Comparison of ENCODE assay signal across 1 cellular context in the genomic region with DNA sequence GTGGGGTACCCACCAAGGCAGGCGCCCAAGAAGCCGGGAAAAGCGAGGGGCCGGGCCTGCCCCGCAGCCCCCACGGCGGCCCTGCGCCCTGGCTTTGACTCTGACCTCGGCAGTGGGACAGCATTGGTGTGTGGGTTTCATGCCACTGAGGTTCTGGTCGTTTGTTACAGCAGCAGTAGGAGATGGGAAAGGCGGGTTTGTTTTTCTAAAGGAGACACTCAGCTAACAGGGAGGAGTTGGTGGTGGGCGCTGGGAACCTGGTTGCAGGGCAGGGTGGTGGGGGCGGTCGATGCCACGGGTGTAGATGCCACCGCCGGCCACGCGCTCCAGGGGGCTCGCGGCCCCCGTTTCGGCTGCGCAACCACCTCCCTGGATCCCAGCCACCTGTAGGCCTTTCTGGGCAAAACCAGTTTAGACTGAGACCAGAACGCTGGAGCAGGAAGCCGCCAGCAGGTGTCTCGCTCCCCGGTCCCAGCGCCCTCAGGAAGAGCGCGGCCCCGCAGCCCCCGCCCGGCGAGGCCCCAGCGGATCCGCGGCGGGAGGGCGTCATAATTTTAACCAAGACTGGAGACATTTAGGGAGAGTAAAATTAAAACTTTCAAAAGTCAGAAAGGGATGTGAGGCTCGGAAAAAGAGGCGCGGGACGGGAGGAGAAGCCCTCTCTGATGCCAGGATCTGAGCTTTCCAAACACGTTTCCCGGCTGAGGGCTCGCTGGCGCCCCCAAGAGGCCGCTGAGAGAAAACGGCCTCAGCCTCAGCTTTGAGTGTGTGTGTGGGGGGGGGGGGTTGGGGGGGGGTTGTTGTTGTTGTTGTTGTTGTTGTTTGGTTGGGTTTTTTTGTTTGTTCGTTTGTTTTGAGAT.
A peak's percentile ranks its signal among the peaks of the same experiment; 100 is the strongest.
TF ChIP-seq lines count a peak whose summit lies in the region.

No MANE protein-coding gene starts in this region.

TF ChIP-seq in K562, 482 proteins besides CTCF, POLR2A, EP300 and RAD21 (continued from another document and continues in another):
- TF ChIP-seq, protein P1, sequence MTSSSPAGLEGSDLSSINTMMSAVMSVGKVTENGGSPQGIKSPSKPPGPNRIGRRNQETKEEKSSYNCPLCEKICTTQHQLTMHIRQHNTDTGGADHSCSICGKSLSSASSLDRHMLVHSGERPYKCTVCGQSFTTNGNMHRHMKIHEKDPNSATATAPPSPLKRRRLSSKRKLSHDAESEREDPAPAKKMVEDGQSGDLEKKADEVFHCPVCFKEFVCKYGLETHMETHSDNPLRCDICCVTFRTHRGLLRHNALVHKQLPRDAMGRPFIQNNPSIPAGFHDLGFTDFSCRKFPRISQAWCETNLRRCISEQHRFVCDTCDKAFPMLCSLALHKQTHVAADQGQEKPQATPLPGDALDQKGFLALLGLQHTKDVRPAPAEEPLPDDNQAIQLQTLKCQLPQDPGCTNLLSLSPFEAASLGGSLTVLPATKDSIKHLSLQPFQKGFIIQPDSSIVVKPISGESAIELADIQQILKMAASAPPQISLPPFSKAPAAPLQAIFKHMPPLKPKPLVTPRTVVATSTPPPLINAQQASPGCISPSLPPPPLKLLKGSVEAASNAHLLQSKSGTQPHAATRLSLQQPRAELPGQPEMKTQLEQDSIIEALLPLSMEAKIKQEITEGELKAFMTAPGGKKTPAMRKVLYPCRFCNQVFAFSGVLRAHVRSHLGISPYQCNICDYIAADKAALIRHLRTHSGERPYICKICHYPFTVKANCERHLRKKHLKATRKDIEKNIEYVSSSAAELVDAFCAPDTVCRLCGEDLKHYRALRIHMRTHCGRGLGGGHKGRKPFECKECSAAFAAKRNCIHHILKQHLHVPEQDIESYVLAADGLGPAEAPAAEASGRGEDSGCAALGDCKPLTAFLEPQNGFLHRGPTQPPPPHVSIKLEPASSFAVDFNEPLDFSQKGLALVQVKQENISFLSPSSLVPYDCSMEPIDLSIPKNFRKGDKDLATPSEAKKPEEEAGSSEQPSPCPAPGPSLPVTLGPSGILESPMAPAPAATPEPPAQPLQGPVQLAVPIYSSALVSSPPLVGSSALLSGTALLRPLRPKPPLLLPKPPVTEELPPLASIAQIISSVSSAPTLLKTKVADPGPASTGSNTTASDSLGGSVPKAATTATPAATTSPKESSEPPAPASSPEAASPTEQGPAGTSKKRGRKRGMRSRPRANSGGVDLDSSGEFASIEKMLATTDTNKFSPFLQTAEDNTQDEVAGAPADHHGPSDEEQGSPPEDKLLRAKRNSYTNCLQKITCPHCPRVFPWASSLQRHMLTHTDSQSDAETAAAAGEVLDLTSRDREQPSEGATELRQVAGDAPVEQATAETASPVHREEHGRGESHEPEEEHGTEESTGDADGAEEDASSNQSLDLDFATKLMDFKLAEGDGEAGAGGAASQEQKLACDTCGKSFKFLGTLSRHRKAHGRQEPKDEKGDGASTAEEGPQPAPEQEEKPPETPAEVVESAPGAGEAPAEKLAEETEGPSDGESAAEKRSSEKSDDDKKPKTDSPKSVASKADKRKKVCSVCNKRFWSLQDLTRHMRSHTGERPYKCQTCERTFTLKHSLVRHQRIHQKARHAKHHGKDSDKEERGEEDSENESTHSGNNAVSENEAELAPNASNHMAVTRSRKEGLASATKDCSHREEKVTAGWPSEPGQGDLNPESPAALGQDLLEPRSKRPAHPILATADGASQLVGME (CRISPR knock-in tag; IDR thresholded peaks at IDR 0.05), result 0 out of 2 replicates have a peak, but pooled peaks have one; percentile 34
- TF ChIP-seq HDGF (IDR thresholded peaks at IDR 0.05), result no peak
- no peak for TF ChIP-seq NFRKB (IDR thresholded peaks at IDR 0.05; ENCODE audit: low read depth)
- TF ChIP-seq, protein P2, sequence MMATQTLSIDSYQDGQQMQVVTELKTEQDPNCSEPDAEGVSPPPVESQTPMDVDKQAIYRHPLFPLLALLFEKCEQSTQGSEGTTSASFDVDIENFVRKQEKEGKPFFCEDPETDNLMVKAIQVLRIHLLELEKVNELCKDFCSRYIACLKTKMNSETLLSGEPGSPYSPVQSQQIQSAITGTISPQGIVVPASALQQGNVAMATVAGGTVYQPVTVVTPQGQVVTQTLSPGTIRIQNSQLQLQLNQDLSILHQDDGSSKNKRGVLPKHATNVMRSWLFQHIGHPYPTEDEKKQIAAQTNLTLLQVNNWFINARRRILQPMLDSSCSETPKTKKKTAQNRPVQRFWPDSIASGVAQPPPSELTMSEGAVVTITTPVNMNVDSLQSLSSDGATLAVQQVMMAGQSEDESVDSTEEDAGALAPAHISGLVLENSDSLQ (IDR thresholded peaks at IDR 0.05), result no peak
- TF ChIP-seq, protein P3, sequence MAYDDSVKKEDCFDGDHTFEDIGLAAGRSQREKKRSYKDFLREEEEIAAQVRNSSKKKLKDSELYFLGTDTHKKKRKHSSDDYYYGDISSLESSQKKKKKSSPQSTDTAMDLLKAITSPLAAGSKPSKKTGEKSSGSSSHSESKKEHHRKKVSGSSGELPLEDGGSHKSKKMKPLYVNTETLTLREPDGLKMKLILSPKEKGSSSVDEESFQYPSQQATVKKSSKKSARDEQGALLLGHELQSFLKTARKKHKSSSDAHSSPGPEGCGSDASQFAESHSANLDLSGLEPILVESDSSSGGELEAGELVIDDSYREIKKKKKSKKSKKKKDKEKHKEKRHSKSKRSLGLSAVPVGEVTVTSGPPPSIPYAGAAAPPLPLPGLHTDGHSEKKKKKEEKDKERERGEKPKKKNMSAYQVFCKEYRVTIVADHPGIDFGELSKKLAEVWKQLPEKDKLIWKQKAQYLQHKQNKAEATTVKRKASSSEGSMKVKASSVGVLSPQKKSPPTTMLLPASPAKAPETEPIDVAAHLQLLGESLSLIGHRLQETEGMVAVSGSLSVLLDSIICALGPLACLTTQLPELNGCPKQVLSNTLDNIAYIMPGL (CRISPR knock-in tag; IDR thresholded peaks at IDR 0.05), result 0 out of 2 replicates have a peak, but pooled peaks have one; percentile 44
- no peak for TF ChIP-seq HDAC6 (IDR thresholded peaks at IDR 0.05; ENCODE audit: low read depth, low read length)
- TF ChIP-seq SRSF3 (IDR thresholded peaks at IDR 0.05; ENCODE audit: insufficient read depth, low read length), result no peak
- no peak for TF ChIP-seq MECOM (CRISPR knock-in tag; IDR thresholded peaks at IDR 0.05)
- TF ChIP-seq, protein P4, sequence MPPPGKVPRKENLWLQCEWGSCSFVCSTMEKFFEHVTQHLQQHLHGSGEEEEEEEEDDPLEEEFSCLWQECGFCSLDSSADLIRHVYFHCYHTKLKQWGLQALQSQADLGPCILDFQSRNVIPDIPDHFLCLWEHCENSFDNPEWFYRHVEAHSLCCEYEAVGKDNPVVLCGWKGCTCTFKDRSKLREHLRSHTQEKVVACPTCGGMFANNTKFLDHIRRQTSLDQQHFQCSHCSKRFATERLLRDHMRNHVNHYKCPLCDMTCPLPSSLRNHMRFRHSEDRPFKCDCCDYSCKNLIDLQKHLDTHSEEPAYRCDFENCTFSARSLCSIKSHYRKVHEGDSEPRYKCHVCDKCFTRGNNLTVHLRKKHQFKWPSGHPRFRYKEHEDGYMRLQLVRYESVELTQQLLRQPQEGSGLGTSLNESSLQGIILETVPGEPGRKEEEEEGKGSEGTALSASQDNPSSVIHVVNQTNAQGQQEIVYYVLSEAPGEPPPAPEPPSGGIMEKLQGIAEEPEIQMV (tag; conservative IDR thresholded peaks at IDR 0.05; ENCODE audit: low read depth), result no peak
- no peak for TF ChIP-seq SPI1 (IDR thresholded peaks at IDR 0.05; ENCODE audit: borderline replicate concordance, low read depth, low read length)
- no peak for TF ChIP-seq FOXK2 (conservative IDR thresholded peaks at IDR 0.05 in 1 of 2, IDR thresholded peaks at IDR 0.05 in 1 of 2; ENCODE audit: low read depth in 2 of 2)
- TF ChIP-seq, protein P5, sequence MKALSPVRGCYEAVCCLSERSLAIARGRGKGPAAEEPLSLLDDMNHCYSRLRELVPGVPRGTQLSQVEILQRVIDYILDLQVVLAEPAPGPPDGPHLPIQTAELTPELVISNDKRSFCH (CRISPR knock-in tag; IDR thresholded peaks at IDR 0.05), result no peak
- TF ChIP-seq, protein P5 (tag; IDR thresholded peaks at IDR 0.05), result no peak
- TF ChIP-seq CHCHD3 (CRISPR knock-in tag; IDR thresholded peaks at IDR 0.05), result no peak
- TF ChIP-seq, protein P6, sequence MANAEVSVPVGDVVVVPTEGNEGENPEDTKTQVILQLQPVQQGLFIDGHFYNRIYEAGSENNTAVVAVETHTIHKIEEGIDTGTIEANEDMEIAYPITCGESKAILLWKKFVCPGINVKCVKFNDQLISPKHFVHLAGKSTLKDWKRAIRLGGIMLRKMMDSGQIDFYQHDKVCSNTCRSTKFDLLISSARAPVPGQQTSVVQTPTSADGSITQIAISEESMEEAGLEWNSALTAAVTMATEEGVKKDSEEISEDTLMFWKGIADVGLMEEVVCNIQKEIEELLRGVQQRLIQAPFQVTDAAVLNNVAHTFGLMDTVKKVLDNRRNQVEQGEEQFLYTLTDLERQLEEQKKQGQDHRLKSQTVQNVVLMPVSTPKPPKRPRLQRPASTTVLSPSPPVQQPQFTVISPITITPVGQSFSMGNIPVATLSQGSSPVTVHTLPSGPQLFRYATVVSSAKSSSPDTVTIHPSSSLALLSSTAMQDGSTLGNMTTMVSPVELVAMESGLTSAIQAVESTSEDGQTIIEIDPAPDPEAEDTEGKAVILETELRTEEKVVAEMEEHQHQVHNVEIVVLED (CRISPR knock-in tag; IDR thresholded peaks at IDR 0.05), result no peak
- TF ChIP-seq EHMT2 (IDR thresholded peaks at IDR 0.05), result no peak
- TF ChIP-seq ARID2 (IDR thresholded peaks at IDR 0.05), result no peak
- peak; percentile 40 for TF ChIP-seq TAF1 (IDR thresholded peaks at IDR 0.05; ENCODE audit: control insufficient read depth, extremely low read depth, insufficient read depth, low read length, severe bottlenecking)
- no peak for TF ChIP-seq E2F3 (CRISPR knock-in tag; IDR thresholded peaks at IDR 0.05)
- TF ChIP-seq STAG1 (CRISPR knock-in tag; IDR thresholded peaks at IDR 0.05; ENCODE audit: borderline replicate concordance), result no peak
- TF ChIP-seq KLF6 (CRISPR knock-in tag; IDR thresholded peaks at IDR 0.05; ENCODE audit: borderline replicate concordance), result no peak
- TF ChIP-seq, protein P7, sequence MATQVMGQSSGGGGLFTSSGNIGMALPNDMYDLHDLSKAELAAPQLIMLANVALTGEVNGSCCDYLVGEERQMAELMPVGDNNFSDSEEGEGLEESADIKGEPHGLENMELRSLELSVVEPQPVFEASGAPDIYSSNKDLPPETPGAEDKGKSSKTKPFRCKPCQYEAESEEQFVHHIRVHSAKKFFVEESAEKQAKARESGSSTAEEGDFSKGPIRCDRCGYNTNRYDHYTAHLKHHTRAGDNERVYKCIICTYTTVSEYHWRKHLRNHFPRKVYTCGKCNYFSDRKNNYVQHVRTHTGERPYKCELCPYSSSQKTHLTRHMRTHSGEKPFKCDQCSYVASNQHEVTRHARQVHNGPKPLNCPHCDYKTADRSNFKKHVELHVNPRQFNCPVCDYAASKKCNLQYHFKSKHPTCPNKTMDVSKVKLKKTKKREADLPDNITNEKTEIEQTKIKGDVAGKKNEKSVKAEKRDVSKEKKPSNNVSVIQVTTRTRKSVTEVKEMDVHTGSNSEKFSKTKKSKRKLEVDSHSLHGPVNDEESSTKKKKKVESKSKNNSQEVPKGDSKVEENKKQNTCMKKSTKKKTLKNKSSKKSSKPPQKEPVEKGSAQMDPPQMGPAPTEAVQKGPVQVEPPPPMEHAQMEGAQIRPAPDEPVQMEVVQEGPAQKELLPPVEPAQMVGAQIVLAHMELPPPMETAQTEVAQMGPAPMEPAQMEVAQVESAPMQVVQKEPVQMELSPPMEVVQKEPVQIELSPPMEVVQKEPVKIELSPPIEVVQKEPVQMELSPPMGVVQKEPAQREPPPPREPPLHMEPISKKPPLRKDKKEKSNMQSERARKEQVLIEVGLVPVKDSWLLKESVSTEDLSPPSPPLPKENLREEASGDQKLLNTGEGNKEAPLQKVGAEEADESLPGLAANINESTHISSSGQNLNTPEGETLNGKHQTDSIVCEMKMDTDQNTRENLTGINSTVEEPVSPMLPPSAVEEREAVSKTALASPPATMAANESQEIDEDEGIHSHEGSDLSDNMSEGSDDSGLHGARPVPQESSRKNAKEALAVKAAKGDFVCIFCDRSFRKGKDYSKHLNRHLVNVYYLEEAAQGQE (CRISPR knock-in tag; IDR thresholded peaks at IDR 0.05; ENCODE audit: low read depth), result no peak
- TF ChIP-seq HDAC2 (IDR thresholded peaks at IDR 0.05), result no peak
- TF ChIP-seq ZNF764 (CRISPR knock-in tag; IDR thresholded peaks at IDR 0.05; ENCODE audit: low read depth), result 0 out of 2 replicates have a peak, but pooled peaks have one; percentile 11
- peak; percentile 63 for TF ChIP-seq ZFX (CRISPR knock-in tag; IDR thresholded peaks at IDR 0.05)
- no peak for TF ChIP-seq HIVEP1 (CRISPR knock-in tag; IDR thresholded peaks at IDR 0.05)
- TF ChIP-seq BHLHE40 (IDR thresholded peaks at IDR 0.05; ENCODE audit: low read length), result no peak
- TF ChIP-seq ARHGAP35 (IDR thresholded peaks at IDR 0.05; ENCODE audit: partially characterized antibody), result no peak
- no peak for TF ChIP-seq POU5F1 (IDR thresholded peaks at IDR 0.05; ENCODE audit: borderline replicate concordance, low read depth, low read length, partially characterized antibody)
- TF ChIP-seq CBFA2T2 (conservative IDR thresholded peaks at IDR 0.05), result no peak
- peak; percentile 76; the same call in 1 of the 2 replicates for TF ChIP-seq XRCC5 (IDR thresholded peaks at IDR 0.05; ENCODE audit: low read depth, low read length)
- TF ChIP-seq, protein P8, sequence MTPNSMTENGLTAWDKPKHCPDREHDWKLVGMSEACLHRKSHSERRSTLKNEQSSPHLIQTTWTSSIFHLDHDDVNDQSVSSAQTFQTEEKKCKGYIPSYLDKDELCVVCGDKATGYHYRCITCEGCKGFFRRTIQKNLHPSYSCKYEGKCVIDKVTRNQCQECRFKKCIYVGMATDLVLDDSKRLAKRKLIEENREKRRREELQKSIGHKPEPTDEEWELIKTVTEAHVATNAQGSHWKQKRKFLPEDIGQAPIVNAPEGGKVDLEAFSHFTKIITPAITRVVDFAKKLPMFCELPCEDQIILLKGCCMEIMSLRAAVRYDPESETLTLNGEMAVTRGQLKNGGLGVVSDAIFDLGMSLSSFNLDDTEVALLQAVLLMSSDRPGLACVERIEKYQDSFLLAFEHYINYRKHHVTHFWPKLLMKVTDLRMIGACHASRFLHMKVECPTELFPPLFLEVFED (CRISPR knock-in tag; conservative IDR thresholded peaks at IDR 0.05), result no peak
- TF ChIP-seq ZSCAN32 (CRISPR knock-in tag; IDR thresholded peaks at IDR 0.05), result no peak
- no peak for TF ChIP-seq RBM17 (IDR thresholded peaks at IDR 0.05; ENCODE audit: borderline replicate concordance, low read depth, low read length)
- TF ChIP-seq SAP30 (IDR thresholded peaks at IDR 0.05; ENCODE audit: borderline replicate concordance, insufficient read depth, low read depth, low read length, poor library complexity, severe bottlenecking), result no peak
- no peak for TF ChIP-seq NFATC3 (IDR thresholded peaks at IDR 0.05)
